ENCODE assay signal across 14 cellular contexts in the genomic region with DNA sequence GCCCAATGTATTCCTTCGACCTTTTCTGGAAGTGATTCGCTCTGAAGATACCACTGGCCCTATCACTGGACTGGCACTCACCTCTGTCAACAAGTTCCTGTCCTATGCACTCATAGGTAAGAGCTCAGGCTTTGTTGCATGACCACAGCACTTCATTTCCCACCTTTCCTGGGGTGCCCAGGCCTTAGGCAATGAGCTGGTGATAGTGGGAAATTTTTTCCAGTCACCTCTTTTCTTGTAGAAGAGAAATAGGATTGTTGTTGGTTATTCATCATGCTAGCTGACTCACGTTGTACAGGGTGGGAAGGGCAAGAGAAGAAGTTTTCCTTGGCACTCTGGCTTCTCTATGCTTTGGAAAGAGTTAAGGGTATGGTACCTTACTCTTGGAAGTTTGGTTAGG. TPM values are rescaled to one million over a fixed set of nuclear protein-coding genes. Genes with fewer than 3 reads are reported as not detected.
DNase-seq lines count a peak whose midpoint lies in the region; ATAC-seq and TF ChIP-seq lines count a peak whose summit lies in the region.
"Had no signal": no experiment of that assay in that cellular context is flagged by ENCODE, and none has a peak within 500 bp of the region (broad histone marks: within the 10 kb centered on the region; RNA-seq: fewer than 3 reads in every experiment).

No MANE protein-coding gene starts in this region.

- H3K4me1 ChIP-seq in IMR-90 (ENCODE audit: control insufficient read depth, insufficient read depth, low read length) (peaks cover 14% of the 10 kb centered on the region), mesenchymal stem cell (ENCODE audit: control insufficient read depth, insufficient read depth, low read depth, low read length) (peaks cover 6% of the 10 kb centered on the region)

- CTCF ChIA-PET in IMR-90 (lab: Yijun Ruan, JAX): no interaction called here

- H3K27me3 ChIP-seq in IMR-90 (ENCODE audit: control insufficient read depth, insufficient read depth, low read length) (no peaks in the 10 kb centered on the region), mesenchymal stem cell (ENCODE audit: control insufficient read depth in 1 of 2, insufficient read depth in 1 of 2, low read length in 2 of 2) (no peaks in the 10 kb centered on the region)
- H3K27me3 ChIP-seq: BLaER1 had no signal

- in situ Hi-C loops in IMR-90 (cut with MboI; ENCODE audit: low sequenced_read_pairs): no loop called here

- no peak overlapping the region for H2BK20ac ChIP-seq in IMR-90 (ENCODE audit: low read depth, low read length)

- DNase-seq in EH (ENCODE audit: low read depth): peak; percentile 49
- peak; percentile 56 for DNase-seq in IMR-90
- DNase-seq in cardiac fibroblast (ENCODE audit: low read depth in 2 of 2): peak; percentile 14 to 80
- DNase-seq in mesenchymal stem cell: no peak
- no peak for DNase-seq in nucleus accumbens (lab: John Stamatoyannopoulos, UW)
- no peak for DNase-seq in lower leg skin (ENCODE audit: low spot score in 2 of 2)
- DNase-seq: activated gamma-delta T cell treated with Interleukin-2 at 50 U/mL for 16 hours; DMS153; Kasumi-1; naive thymus-derived CD8-positive, alpha-beta T cell; NCI-H1694; NCI-H510A had no signal

- H2AK9ac ChIP-seq in IMR-90 (replicated peaks; ENCODE audit: low read depth, low read length, poor library complexity): no peak overlapping the region

- ATAC-seq in IMR-90 (ENCODE audit: low read depth): peak; percentile 32; the same call in 1 of the 2 replicates
- no peak for ATAC-seq in GM21390 (IDR thresholded peaks at IDR 0.05; ENCODE audit: unreplicated experiment)
- ATAC-seq: naive thymus-derived CD8-positive, alpha-beta T cell had no signal

- H3K4me2 ChIP-seq in IMR-90 (ENCODE audit: low read depth, low read length) (no peak overlapping the region), mesenchymal stem cell (ENCODE audit: low read length, poor library complexity, severe bottlenecking) (no peak overlapping the region)
- H3K4me2 ChIP-seq: BLaER1 had no signal

- TF ChIP-seq CTCF in IMR-90 (conservative IDR thresholded peaks at IDR 0.05; ENCODE audit: low read depth, low read length) (no peak), cardiac fibroblast (IDR thresholded peaks at IDR 0.05; ENCODE audit: low read depth, low read length) (no peak), lower leg skin (IDR thresholded peaks at IDR 0.05) (no peak)

- H3K4me3 ChIP-seq in IMR-90 (ENCODE audit: insufficient read depth, low read depth, low read length): no peak overlapping the region
- H3K4me3 ChIP-seq in cardiac fibroblast (replicated peaks in 1 of 2; ENCODE audit: low read depth in 2 of 2, low read length in 2 of 2): no peak overlapping the region
- H3K4me3 ChIP-seq in mesenchymal stem cell (ENCODE audit: insufficient read depth in 1 of 2, low read depth in 1 of 2, low read length in 2 of 2): no peak overlapping the region
- no peak overlapping the region for H3K4me3 ChIP-seq in lower leg skin (ENCODE audit: low read depth, poor library complexity, severe bottlenecking)
- H3K4me3 ChIP-seq: BLaER1 had no signal

- H3K18ac ChIP-seq in IMR-90 (ENCODE audit: low read depth, low read length) (no peak overlapping the region), mesenchymal stem cell (ENCODE audit: low read depth in 1 of 2, low read length in 2 of 2) (no peak overlapping the region)

- H3K56ac ChIP-seq in IMR-90 (ENCODE audit: extremely low read depth, insufficient read depth, low read length): no peak overlapping the region

- no CpG with 5 or more reads among the region's 3 CpGs for WGBS in IMR-90 (ENCODE audit: extremely low coverage in 2 of 2, insufficient read length in 1 of 2), 2 experiments
- WGBS in mesenchymal stem cell: 88% methylated on average over 3 of the region's 3 CpGs
- 88 to 96% methylated on average over 3 of the region's 3 CpGs for WGBS in lower leg skin, 2 donors

- no peak overlapping the region for H2BK12ac ChIP-seq in mesenchymal stem cell (ENCODE audit: low read length in 2 of 2)

- H2BK120ac ChIP-seq in IMR-90 (ENCODE audit: low read depth, low read length) (no peak overlapping the region), mesenchymal stem cell (ENCODE audit: low read depth, low read length) (no peak overlapping the region)

- no peak for TF ChIP-seq RAD21 in IMR-90 (IDR thresholded peaks at IDR 0.05; ENCODE audit: low read length)

- TF ChIP-seq POLR2A in IMR-90 (IDR thresholded peaks at IDR 0.05; ENCODE audit: low read depth, low read length): no peak
- no peak for TF ChIP-seq POLR2A in lower leg skin (IDR thresholded peaks at IDR 0.05)

- H3K9ac ChIP-seq in IMR-90 (ENCODE audit: low read depth, low read length) (no peak overlapping the region), mesenchymal stem cell (ENCODE audit: low read length) (no peak overlapping the region)
- H3K9ac ChIP-seq: BLaER1 had no signal

- no peak overlapping the region; the same call in 1 of the 2 replicates for H3K27ac ChIP-seq in IMR-90 (ENCODE audit: insufficient read depth, low read length)
- peak overlapping the region; percentile 89 for H3K27ac ChIP-seq in mesenchymal stem cell (ENCODE audit: low read length, poor library complexity, severe bottlenecking)
- H3K27ac ChIP-seq: BLaER1 had no signal

- H2AK5ac ChIP-seq in IMR-90 (ENCODE audit: low read depth, low read length) (no peak overlapping the region; the same call in 1 of the 2 replicates), mesenchymal stem cell (ENCODE audit: low read length, severe bottlenecking) (peak overlapping the region; percentile 95)

- H4K5ac ChIP-seq in IMR-90 (ENCODE audit: low read depth, low read length): no peak overlapping the region

- no peak overlapping the region for H4K8ac ChIP-seq in IMR-90 (ENCODE audit: low read depth in 2 of 2, low read length in 2 of 2)
- no peak overlapping the region for H4K8ac ChIP-seq in mesenchymal stem cell (ENCODE audit: low read length)

- dilution Hi-C loops in IMR-90 (cut with HindIII; ENCODE audit: low sequenced_read_pairs, unreplicated experiment): no loop called here

- peaks cover 18% of the 10 kb centered on the region for H4K20me1 ChIP-seq in IMR-90 (ENCODE audit: insufficient read depth, low read length)

- H3K4ac ChIP-seq in IMR-90 (ENCODE audit: low read depth, low read length) (no peak overlapping the region), mesenchymal stem cell (ENCODE audit: low read depth in 1 of 2, low read length in 2 of 2) (no peak overlapping the region)

- H3K23ac ChIP-seq in IMR-90 (ENCODE audit: low read depth, low read length) (peak overlapping the region; percentile 48; the same call in 1 of the 2 replicates), mesenchymal stem cell (ENCODE audit: low read length in 2 of 2) (no peak overlapping the region)

- no peak overlapping the region for H3K14ac ChIP-seq in IMR-90 (replicated peaks; ENCODE audit: low read depth, low read length)
- H3K14ac ChIP-seq in mesenchymal stem cell (ENCODE audit: low read length in 2 of 2): no peak overlapping the region

- no peak overlapping the region for H2BK15ac ChIP-seq in IMR-90 (ENCODE audit: low read depth, low read length)
- H2BK15ac ChIP-seq in mesenchymal stem cell (ENCODE audit: low read depth, poor library complexity, severe bottlenecking): no peak overlapping the region

- no TSS peak for BruUV-seq in IMR-90 (replicated peaks; lab: Mats Ljungman, UMichigan)

- no peak overlapping the region for H2BK5ac ChIP-seq in IMR-90 (ENCODE audit: low read depth, low read length, poor library complexity, severe bottlenecking)
- H2BK5ac ChIP-seq in mesenchymal stem cell (ENCODE audit: low read depth, low read length, poor library complexity, severe bottlenecking): peak overlapping the region; percentile 5

- H3K79me1 ChIP-seq in IMR-90 (ENCODE audit: low read depth in 1 of 2, low read length in 2 of 2) (peaks cover 17 to 52% of the 10 kb centered on the region in 2 experiments; a peak in 3 of 4 replicates), mesenchymal stem cell (replicated peaks; ENCODE audit: low read length, poor library complexity, severe bottlenecking) (peaks cover 7% of the 10 kb centered on the region)

- H2AFZ ChIP-seq in IMR-90 (replicated peaks; ENCODE audit: low read length, poor library complexity) (no peak overlapping the region), mesenchymal stem cell (ENCODE audit: low read depth, low read length) (no peak overlapping the region)

- H3K9me3 ChIP-seq in IMR-90 (ENCODE audit: control insufficient read depth, insufficient read depth, low read length) (no peaks in the 10 kb centered on the region), mesenchymal stem cell (ENCODE audit: control insufficient read depth, low read length) (no peaks in the 10 kb centered on the region)
- H3K9me3 ChIP-seq: BLaER1 had no signal

- H4K91ac ChIP-seq in IMR-90 (ENCODE audit: insufficient read depth, low read depth, low read length): no peak overlapping the region
- no peak overlapping the region for H4K91ac ChIP-seq in mesenchymal stem cell (ENCODE audit: low read length)

- H3K36me3 ChIP-seq in IMR-90 (ENCODE audit: control insufficient read depth, insufficient read depth, low read length) (peaks cover 10% of the 10 kb centered on the region), mesenchymal stem cell (ENCODE audit: control insufficient read depth in 1 of 2, insufficient read depth in 2 of 2, low read depth in 1 of 2, low read length in 2 of 2) (peaks cover 9 to 24% of the 10 kb centered on the region in 2 experiments)

- peaks cover 8% of the 10 kb centered on the region; the same call in 1 of the 2 replicates for H3K9me1 ChIP-seq in IMR-90 (ENCODE audit: insufficient read depth, low read length)

- intact Hi-C loops in IMR-90 (cut with micrococcal nuclease) (loop anchor here (5.0 kb wide), 1 partner anchor 97 kb away; the partner anchor contains the start of gene GBF1), lower leg skin (cut with DNase I; ENCODE audit: low total_unique reads) (no loop called here)

- POLR2A ChIA-PET in IMR-90 (lab: Charles Lee; ENCODE audit: unreplicated experiment): no interaction called here

TF ChIP-seq in IMR-90, 13 proteins besides CTCF, POLR2A, EP300 and RAD21 (continues in another document):
- TF ChIP-seq NFE2L2 (IDR thresholded peaks at IDR 0.05; ENCODE audit: low read depth, low read length): no peak
- 0 out of 2 replicates have a peak, but pooled peaks have one; percentile 48 for TF ChIP-seq CEBPB (IDR thresholded peaks at IDR 0.05; ENCODE audit: low read depth, low read length)
- TF ChIP-seq CHD1 (IDR thresholded peaks at IDR 0.05; ENCODE audit: low read depth, low read length): no peak
- TF ChIP-seq BHLHE40 (IDR thresholded peaks at IDR 0.05; ENCODE audit: low read depth, low read length): no peak

RNA-seq across cellular contexts. Expression of gene NFKB2, which starts 51.4 kb away (rescaled TPM):
- total RNA-seq in IMR-90 (2012; rRNA removed) (16.1 TPM in 2 replicates), lower leg skin (10 to 100 TPM; 19.4 to 36.1 (median 20.1) TPM)
- polyA plus RNA-seq in IMR-90 (2012; rRNA removed): 32.3 and 34.7 TPM in 2 replicates
- 27.9 and 40.3 TPM in 2 replicates for polyA plus RNA-seq in IMR-90 (2012; cell fraction: cytosol; rRNA removed)
- polyA plus RNA-seq in IMR-90 (2012; cell fraction: nucleus; rRNA removed; ENCODE audit: low replicate concordance): 81.8 and 143 TPM in 2 replicates
- polyA plus RNA-seq in mesenchymal stem cell (2013, experiment 1 of 2): 11.8 TPM
- 11.2 TPM for polyA plus RNA-seq in mesenchymal stem cell (2013, experiment 2 of 2)

Comparison
In these comparisons a context has a peak if more than half of its experiments do, and no peak if none do; other contexts are left out.
1. DNase-seq: peak in EH (single experiment), IMR-90 (single experiment) and cardiac fibroblast (2 of 2); none in mesenchymal stem cell (single experiment), nucleus accumbens (0 of 56) and lower leg skin (0 of 2).